ENCODE assay signal across 20 cellular contexts in genomic region chr12:82855872-82856271, GRCh38.
DNase-seq lines count a peak whose midpoint lies in the region; ATAC-seq and FAIRE-seq lines count a peak whose summit lies in the region.
"Had no signal": no experiment of that assay in that cellular context is flagged by ENCODE, and none has a peak within 500 bp of the region (broad histone marks: within the 10 kb centered on the region; RNA-seq: fewer than 3 reads in every experiment).

No MANE protein-coding gene starts in this region.

- no peak for FAIRE-seq in RCC 7860 (lab: Jason Lieb, UNC)
- FAIRE-seq: colon had no signal

- peak; percentile 82 for ATAC-seq in GM19438 (IDR thresholded peaks at IDR 0.05; ENCODE audit: low read depth, unreplicated experiment)
- peak; percentile 63 for ATAC-seq in HG02840 (IDR thresholded peaks at IDR 0.05; ENCODE audit: low FRiP score, unreplicated experiment)
- ATAC-seq in HG03460 (IDR thresholded peaks at IDR 0.05; ENCODE audit: unreplicated experiment) = peak; percentile 87

- in situ Hi-C loops in Caki2 (cut with HindIII; ENCODE audit: low pct_unique_long_range_greater_than_20kb, low sequenced_read_pairs) = no loop called here

- intact Hi-C loops in posterior vena cava (cut with DNase I) = no loop called here

- DNase-seq in Caki2 (ENCODE audit: low read depth) (peak; percentile 17), posterior vena cava (ENCODE audit: low spot score) (no peak), HUDEP-2 (lab: John Stamatoyannopoulos, UW; ENCODE audit: unreplicated experiment in 76 of 76) (no peak), NCI-H69 (lab: John Stamatoyannopoulos, UW) (no peak), RCC 7860 (ENCODE audit: low spot score) (no peak)
- DNase-seq: 8988T; activated CD4-positive, alpha-beta T cell treated with anti-CD3 and anti-CD28 coated beads, Interleukin-2, amount 10 ng/mL, durations not matched to agents 7 days and 5 days; CD4-positive, alpha-beta memory T cell; EL; immature natural killer cell; KG1; mesendoderm; SHP77 treated with DMSO at 0.1 percent for 48 hours; sigmoid colon; stimulated activated CD4-positive, alpha-beta T cell treated with anti-CD3 and anti-CD28 coated beads, Interleukin-4, amount 100 ng/mL, for 24 hours; transverse colon had no signal
